23 cellular contexts compared by ENCODE assay signal in the genomic region with DNA sequence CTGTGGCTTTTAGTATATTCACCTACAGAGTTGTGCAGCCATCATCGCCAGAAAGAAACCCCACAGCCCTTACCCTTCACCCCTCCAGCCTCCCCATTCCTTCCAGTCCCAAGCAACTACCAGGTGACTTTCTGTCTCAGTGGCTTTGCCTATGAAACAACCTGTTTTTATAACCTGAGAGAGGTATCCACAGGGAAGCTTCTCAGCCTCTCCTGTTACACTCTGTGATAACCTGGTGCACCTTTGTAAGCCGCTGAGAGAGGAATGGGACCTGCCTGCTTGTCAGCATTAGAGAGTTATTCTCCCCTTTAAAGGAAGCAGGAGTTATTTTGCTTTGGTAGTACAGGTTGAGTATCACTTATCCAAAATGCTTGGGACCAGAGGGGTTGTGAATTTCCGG.
DNase-seq lines count a peak whose midpoint lies in the region; ATAC-seq, FAIRE-seq and TF ChIP-seq lines count a peak whose summit lies in the region.
"Had no signal": no experiment of that assay in that cellular context is flagged by ENCODE, and none has a peak within 500 bp of the region (broad histone marks: within the 10 kb centered on the region; RNA-seq: fewer than 3 reads in every experiment).

No MANE protein-coding gene starts in this region.

- H3K9ac ChIP-seq in mammary epithelial cell (ENCODE audit: insufficient read depth, low read length): no peak overlapping the region
- H3K9ac ChIP-seq in HepG2 (ENCODE audit: insufficient read depth, low read depth, low read length): no peak overlapping the region

- H3K36me3 ChIP-seq in mammary epithelial cell (ENCODE audit: insufficient read depth, low read length) (no peaks in the 10 kb centered on the region), Panc1 (ENCODE audit: control insufficient read depth, insufficient read depth, low read length) (no peaks in the 10 kb centered on the region; the same call in 1 of the 2 replicates), HepG2 (replicated peaks in 1 of 2; ENCODE audit: control insufficient read depth in 1 of 2, insufficient read depth in 2 of 2, low read length in 2 of 2) (no peaks in the 10 kb centered on the region), upper lobe of right lung (no peaks in the 10 kb centered on the region)
- H3K36me3 ChIP-seq: esophagus squamous epithelium, left lung had no signal

- H3K27ac Mint-ChIP-seq in MCF 10A (ENCODE audit: low read depth, unreplicated experiment) (peak overlapping the region; percentile 25), type B pancreatic cell (no peak overlapping the region)
- no peak overlapping the region for H3K27ac Mint-ChIP-seq in CD4-positive, alpha-beta T cell
- H3K27ac Mint-ChIP-seq: CD4-positive, CD25-positive, alpha-beta regulatory T cell; stimulated activated effector memory CD8-positive, alpha-beta T cell treated with anti-CD3 and anti-CD28 coated beads, Interleukin-12 subunit alpha, Interleukin-12 subunit beta, amount 100 ng/mL, for 72 hours had no signal

- POLR2A ChIA-PET in MCF 10A (lab: Yijun Ruan, JAX) (interaction anchor here (1.0 kb wide), 1 partner anchor 28 kb away, joined by 3 read pairs; no protein-coding TSS in a partner anchor), Panc1 (lab: Charles Lee) (no interaction called here), HepG2 (lab: Yijun Ruan, JAX) (no interaction called here)
- POLR2A ChIA-PET in CD4-positive, alpha-beta T cell (lab: Charles Lee): no interaction called here

- 90% methylated on average over 3 of the region's 3 CpGs for WGBS in mammary epithelial cell (ENCODE audit: low coverage, missing lambda C conversion rate)
- WGBS in HepG2 (ENCODE audit: low lambda C conversion rate): 87% methylated on average over 3 of the region's 3 CpGs

- BruUV-seq in MCF 10A (replicated peaks; lab: Mats Ljungman, UMichigan) (no TSS peak), mammary epithelial cell (replicated peaks; lab: Mats Ljungman, UMichigan) (no TSS peak), Panc1 (replicated peaks; lab: Mats Ljungman, UMichigan) (no TSS peak), HepG2 (replicated peaks; lab: Mats Ljungman, UMichigan) (no TSS peak)

- CTCF ChIA-PET in MCF 10A (lab: Yijun Ruan, JAX): interaction anchor here (0.6 kb wide), 1 partner anchor 351 kb away, joined by 3 read pairs; no protein-coding TSS in a partner anchor
- CTCF ChIA-PET in mammary epithelial cell (lab: Charles Lee; ENCODE audit: low non-redundant PET): no interaction called here
- CTCF ChIA-PET in Panc1 (lab: Charles Lee): no interaction called here
- CTCF ChIA-PET in HepG2 (lab: Yijun Ruan, JAX; ENCODE audit: low intra/inter-chr PET ratio, low total read pairs): no interaction called here
- CTCF ChIA-PET in CD4-positive, alpha-beta T cell (lab: Charles Lee): no interaction called here

- no peaks in the 10 kb centered on the region for H3K9me3 ChIP-seq in mammary epithelial cell (replicated peaks; ENCODE audit: insufficient read depth, low read length)
- H3K9me3 ChIP-seq in Panc1 (ENCODE audit: control insufficient read depth, insufficient read depth, low read depth, low read length): no peaks in the 10 kb centered on the region
- no peaks in the 10 kb centered on the region for H3K9me3 ChIP-seq in HepG2 (ENCODE audit: low read length)
- H3K9me3 ChIP-seq in upper lobe of right lung: no peaks in the 10 kb centered on the region
- H3K9me3 ChIP-seq in CD4-positive, alpha-beta T cell (ENCODE audit: control insufficient read depth, low read length): no peaks in the 10 kb centered on the region
- H3K9me3 ChIP-seq: esophagus squamous epithelium, left lung, testis had no signal

- dilution Hi-C loops in mammary epithelial cell (cut with HindIII; ENCODE audit: low sequenced_read_pairs): no loop called here

- H3K4me1 ChIP-seq in mammary epithelial cell (ENCODE audit: insufficient read depth, low read length) (peaks cover 33% of the 10 kb centered on the region), Panc1 (ENCODE audit: control insufficient read depth, insufficient read depth, low read length) (peaks cover 96% of the 10 kb centered on the region), HepG2 (ENCODE audit: insufficient read depth, low read length) (peaks cover 24% of the 10 kb centered on the region), upper lobe of right lung (peaks cover 6% of the 10 kb centered on the region)
- H3K4me1 ChIP-seq: testis had no signal

- H3K4me1 Mint-ChIP-seq in MCF 10A (ENCODE audit: insufficient read depth, unreplicated experiment) (peaks cover 34% of the 10 kb centered on the region), type B pancreatic cell (ENCODE audit: unreplicated experiment) (peaks cover 46% of the 10 kb centered on the region)
- H3K4me1 Mint-ChIP-seq in CD4-positive, alpha-beta T cell (ENCODE audit: low read depth): no peaks in the 10 kb centered on the region
- H3K4me1 Mint-ChIP-seq: CD4-positive, CD25-positive, alpha-beta regulatory T cell; stimulated activated effector memory CD8-positive, alpha-beta T cell treated with anti-CD3 and anti-CD28 coated beads, Interleukin-12 subunit alpha, Interleukin-12 subunit beta, amount 100 ng/mL, for 72 hours had no signal

- TF ChIP-seq POLR2A in HepG2 (IDR thresholded peaks at IDR 0.05; ENCODE audit: insufficient read depth in 1 of 2, low read depth in 2 of 2, low read length in 2 of 2): no peak

- H3K27me3 ChIP-seq in mammary epithelial cell (ENCODE audit: insufficient read depth, low read length) (no peaks in the 10 kb centered on the region), Panc1 (ENCODE audit: control insufficient read depth, insufficient read depth, low read length) (no peaks in the 10 kb centered on the region), HepG2 (ENCODE audit: control insufficient read depth in 1 of 2, insufficient read depth in 2 of 2, low read length in 2 of 2) (no peaks in the 10 kb centered on the region), upper lobe of right lung (no peaks in the 10 kb centered on the region)
- no peaks in the 10 kb centered on the region for H3K27me3 ChIP-seq in CD4-positive, alpha-beta T cell (ENCODE audit: control insufficient read depth, insufficient read depth, low read length)
- H3K27me3 ChIP-seq: esophagus squamous epithelium, left lung, testis had no signal

- FAIRE-seq in HepG2 (lab: Jason Lieb, UNC): no peak

- no peak for TF ChIP-seq RAD21 in HepG2 (CRISPR knock-in tag; IDR thresholded peaks at IDR 0.05)

- H3K79me2 ChIP-seq in mammary epithelial cell (ENCODE audit: insufficient read depth, low read length) (peaks cover 99% of the 10 kb centered on the region), HepG2 (ENCODE audit: insufficient read depth, low read length) (peaks cover 96% of the 10 kb centered on the region)

- TF ChIP-seq EP300 in HepG2 (IDR thresholded peaks at IDR 0.05; ENCODE audit: low read depth in 2 of 2, low read length in 2 of 2) (no peak), HepG2 (CRISPR knock-in tag; IDR thresholded peaks at IDR 0.05; ENCODE audit: borderline replicate concordance) (no peak)

- no peak overlapping the region for H3K27ac ChIP-seq in mammary epithelial cell (ENCODE audit: insufficient read depth, low read depth, low read length)
- H3K27ac ChIP-seq in Panc1 (ENCODE audit: low read length): peak overlapping the region; percentile 86
- H3K27ac ChIP-seq in HepG2 (ENCODE audit: extremely low read length, insufficient read depth, low read length): no peak overlapping the region
- H3K27ac ChIP-seq in upper lobe of right lung: no peak overlapping the region
- no peak overlapping the region for H3K27ac ChIP-seq in CD4-positive, alpha-beta T cell (ENCODE audit: low read depth, low read length)
- H3K27ac ChIP-seq: esophagus squamous epithelium, left lung, RWPE1, testis had no signal

- H3K27me3 Mint-ChIP-seq in MCF 10A (ENCODE audit: insufficient read depth, unreplicated experiment): no peaks in the 10 kb centered on the region
- peaks cover 8% of the 10 kb centered on the region for H3K27me3 Mint-ChIP-seq in CD4-positive, alpha-beta T cell
- H3K27me3 Mint-ChIP-seq in type B pancreatic cell: no peaks in the 10 kb centered on the region

- no peaks in the 10 kb centered on the region for H3K9me3 Mint-ChIP-seq in MCF 10A (ENCODE audit: unreplicated experiment)
- H3K9me3 Mint-ChIP-seq in CD4-positive, alpha-beta T cell: no peaks in the 10 kb centered on the region
- H3K9me3 Mint-ChIP-seq in type B pancreatic cell: no peaks in the 10 kb centered on the region
- H3K9me3 Mint-ChIP-seq: stimulated activated effector memory CD8-positive, alpha-beta T cell treated with anti-CD3 and anti-CD28 coated beads, Interleukin-12 subunit alpha, Interleukin-12 subunit beta, amount 100 ng/mL, for 72 hours had no signal

- no peak overlapping the region for H3K4me2 ChIP-seq in mammary epithelial cell (ENCODE audit: insufficient read depth, low read depth, low read length)
- H3K4me2 ChIP-seq in HepG2 (ENCODE audit: low read depth, low read length): no peak overlapping the region

- H4K20me1 ChIP-seq in mammary epithelial cell (ENCODE audit: insufficient read depth, low read length): peaks cover 6% of the 10 kb centered on the region
- H4K20me1 ChIP-seq in HepG2 (ENCODE audit: insufficient read depth, low read length): peaks cover 35% of the 10 kb centered on the region

- TF ChIP-seq CTCF in MCF 10A (IDR thresholded peaks at IDR 0.05; ENCODE audit: unreplicated experiment): no peak
- TF ChIP-seq CTCF in mammary epithelial cell (conservative IDR thresholded peaks at IDR 0.05 in 1 of 2, IDR thresholded peaks at IDR 0.05 in 1 of 2; ENCODE audit: extremely low read depth in 1 of 2, insufficient read depth in 1 of 2, low read depth in 1 of 2, low read length in 2 of 2): no peak
- TF ChIP-seq CTCF in Panc1 (IDR thresholded peaks at IDR 0.05): no peak
- TF ChIP-seq CTCF in HepG2 (CRISPR knock-in tag; IDR thresholded peaks at IDR 0.05): no peak
- TF ChIP-seq CTCF in upper lobe of right lung (IDR thresholded peaks at IDR 0.05): no peak
- no peak for TF ChIP-seq CTCF in CD4-positive, alpha-beta T cell (IDR thresholded peaks at IDR 0.05)
- TF ChIP-seq CTCF in type B pancreatic cell (conservative IDR thresholded peaks at IDR 0.05): no peak

- H3K4me3 Mint-ChIP-seq in MCF 10A (ENCODE audit: unreplicated experiment) (no peak overlapping the region), type B pancreatic cell (no peak overlapping the region)
- H3K4me3 Mint-ChIP-seq in CD4-positive, alpha-beta T cell: no peak overlapping the region
- H3K4me3 Mint-ChIP-seq: CD4-positive, CD25-positive, alpha-beta regulatory T cell; stimulated activated effector memory CD8-positive, alpha-beta T cell treated with anti-CD3 and anti-CD28 coated beads, Interleukin-12 subunit alpha, Interleukin-12 subunit beta, amount 100 ng/mL, for 72 hours had no signal

- in situ Hi-C loops in mammary epithelial cell (cut with MboI; ENCODE audit: low sequenced_read_pairs in 2 of 2): no loop called here
- in situ Hi-C loops in Panc1 (cut with HindIII; ENCODE audit: low pct_unique_long_range_greater_than_20kb, low sequenced_read_pairs): no loop called here
- in situ Hi-C loops in HepG2 (cut with HindIII; ENCODE audit: extremely low pct_ligation_motif_present, low pct_unique_long_range_greater_than_20kb): no loop called here

- ATAC-seq in Panc1: no peak; the same call in 1 of the 2 replicates
- peak; percentile 54 for ATAC-seq in HepG2
- ATAC-seq in upper lobe of right lung: peak; percentile 21
- ATAC-seq in GM18909 (IDR thresholded peaks at IDR 0.05; ENCODE audit: poor library complexity, unreplicated experiment): no peak
- no peak for ATAC-seq in CD4-positive, alpha-beta T cell (ENCODE audit: poor library complexity)
- ATAC-seq: left lung; stimulated activated effector memory CD8-positive, alpha-beta T cell treated with anti-CD3 and anti-CD28 coated beads, Interleukin-12 subunit alpha, Interleukin-12 subunit beta, amount 100 ng/mL, for 72 hours had no signal

- no peaks in the 10 kb centered on the region for H3K36me3 Mint-ChIP-seq in MCF 10A (ENCODE audit: insufficient read depth, unreplicated experiment)
- no peaks in the 10 kb centered on the region for H3K36me3 Mint-ChIP-seq in CD4-positive, alpha-beta T cell (ENCODE audit: low read depth)
- H3K36me3 Mint-ChIP-seq in type B pancreatic cell: no peaks in the 10 kb centered on the region
- H3K36me3 Mint-ChIP-seq: CD4-positive, CD25-positive, alpha-beta regulatory T cell; stimulated activated effector memory CD8-positive, alpha-beta T cell treated with anti-CD3 and anti-CD28 coated beads, Interleukin-12 subunit alpha, Interleukin-12 subunit beta, amount 100 ng/mL, for 72 hours had no signal

- no peak overlapping the region for H2AFZ ChIP-seq in mammary epithelial cell (ENCODE audit: low read depth, low read length)
- no peak overlapping the region for H2AFZ ChIP-seq in HepG2 (ENCODE audit: low read length)

- H3K4me3 ChIP-seq in mammary epithelial cell (replicated peaks in 1 of 3; ENCODE audit: insufficient read depth in 1 of 3, low read depth in 2 of 3, low read length in 3 of 3): no peak overlapping the region
- no peak overlapping the region for H3K4me3 ChIP-seq in Panc1 (ENCODE audit: low read depth in 2 of 2, low read length in 2 of 2)
- H3K4me3 ChIP-seq in HepG2 (replicated peaks in 1 of 3; ENCODE audit: insufficient read depth in 1 of 3, low read depth in 2 of 3, low read length in 3 of 3): no peak overlapping the region
- no peak overlapping the region for H3K4me3 ChIP-seq in upper lobe of right lung
- H3K4me3 ChIP-seq: esophagus squamous epithelium, left lung, testis had no signal

- DNase-seq in MCF 10A (ENCODE audit: unreplicated experiment) (no peak), mammary epithelial cell (no peak), Panc1 (ENCODE audit: low read depth, low spot score) (no peak), HepG2 (ENCODE audit: low spot score) (no peak), upper lobe of right lung (no peak), type B pancreatic cell (ENCODE audit: extremely low spot score, unreplicated experiment) (no peak)
- no peak for DNase-seq in CD4-positive, alpha-beta T cell
- DNase-seq: activated CD4-positive, alpha-beta T cell treated with anti-CD3 and anti-CD28 coated beads, Interleukin-2, amount 50 U/mL, for 1 hour; activated gamma-delta T cell; amygdala; CD4-positive, CD25-positive, alpha-beta regulatory T cell; DMS79 treated with DMSO at 0.1 percent for 48 hours; esophagus squamous epithelium; Kasumi-1; left lung; NCI-H1105; nucleus accumbens; stimulated activated CD4-positive, alpha-beta T cell treated with anti-CD3 and anti-CD28 coated beads, Interleukin-15, amount 100 ng/mL, for 24 hours; SW 1271; testis had no signal

- intact Hi-C loops in MCF 10A (cut with micrococcal nuclease) (no loop called here), mammary epithelial cell (cut with micrococcal nuclease) (loop anchor here (2.0 kb wide), 1 partner anchor 20 kb away; no protein-coding TSS in a partner anchor), Panc1 (cut with micrococcal nuclease; ENCODE audit: unreplicated experiment) (no loop called here), HepG2 (cut with micrococcal nuclease; ENCODE audit: unreplicated experiment) (no loop called here), upper lobe of right lung (cut with DNase I) (no loop called here)
- intact Hi-C loops in CD4-positive, alpha-beta T cell (cut with DNase I, micrococcal nuclease): no loop called here

Comparison
In these comparisons a context has a peak if more than half of its experiments do, and no peak if none do; other contexts are left out.
1. ATAC-seq: peak in HepG2 (single experiment) and upper lobe of right lung (single experiment); none in Panc1 (single experiment), GM18909 (single experiment) and CD4-positive, alpha-beta T cell (single experiment).